16 cellular contexts compared by ENCODE assay signal in the genomic region with DNA sequence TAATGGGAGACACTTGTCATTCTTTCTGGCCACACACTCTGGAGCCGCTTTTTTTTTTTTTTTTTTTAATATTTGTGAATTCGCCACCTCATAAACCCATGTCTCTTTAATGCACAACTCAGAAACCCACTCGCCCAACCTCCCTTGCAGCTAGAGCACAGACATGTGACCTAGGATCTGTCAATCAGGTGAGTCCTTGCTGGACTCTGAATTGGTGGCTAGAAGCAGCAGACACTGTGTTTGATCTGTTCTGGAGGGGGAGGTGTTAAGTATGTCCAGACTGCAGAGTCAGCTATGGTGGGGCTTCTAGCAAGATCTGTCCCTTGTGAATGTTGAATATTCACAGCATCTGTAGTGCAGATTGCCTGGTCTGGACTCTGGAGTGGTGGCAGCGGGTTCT.
A peak's percentile ranks its signal among the peaks of the same experiment; 100 is the strongest.
DNase-seq lines count a peak whose midpoint lies in the region; ATAC-seq lines count a peak whose summit lies in the region.
"Had no signal": no experiment of that assay in that cellular context is flagged by ENCODE, and none has a peak within 500 bp of the region (broad histone marks: within the 10 kb centered on the region; RNA-seq: fewer than 3 reads in every experiment).

No MANE protein-coding gene starts in this region.

- CTCF ChIA-PET in activated CD8-positive, alpha-beta memory T cell treated with anti-CD3 and anti-CD28 coated beads, Interleukin-2, amount 10 ng/mL, durations not matched to agents 7 days and 5 days (lab: Charles Lee) = interaction anchor here (1.3 kb wide), 1 partner anchor 63 kb away, joined by 3 read pairs; no protein-coding TSS in a partner anchor

- peak overlapping the region; percentile 57 for H3K27ac Mint-ChIP-seq in activated CD8-positive, alpha-beta memory T cell treated with anti-CD3 and anti-CD28 coated beads, Interleukin-2, amount 10 ng/mL, durations not matched to agents 7 days and 5 days
- H3K27ac Mint-ChIP-seq in activated T-helper 17 cell treated with anti-CD3 and anti-CD28 coated beads, Interleukin-2, amount 50 U/mL, for 72 hours = peak overlapping the region; percentile 3
- H3K27ac Mint-ChIP-seq in naive thymus-derived CD8-positive, alpha-beta T cell = peak overlapping the region; percentile 77 to 97 (median 93)

- no peak for DNase-seq in activated CD8-positive, alpha-beta memory T cell treated with anti-CD3 and anti-CD28 coated beads, Interleukin-2, amount 10 ng/mL, durations not matched to agents 7 days and 5 days
- DNase-seq in activated CD8-positive, alpha-beta memory T cell treated with anti-CD3 and anti-CD28 coated beads, Interleukin-2, amount 50 U/mL, for 48 hours = no peak
- DNase-seq in NCI-H1092 (lab: John Stamatoyannopoulos, UW) = peak; percentile 24
- DNase-seq in naive thymus-derived CD8-positive, alpha-beta T cell = no peak
- DNase-seq in activated CD4-positive, alpha-beta T cell treated with anti-CD3 and anti-CD28 coated beads for 48 hours = no peak
- DNase-seq: activated gamma-delta T cell treated with Interleukin-2 at 50 U/mL for 16 hours; GM23248; heart left ventricle; NCI-H2081 treated with DMSO at 0.1 percent for 48 hours; NCI-H524 treated with DMSO at 0.1 percent for 48 hours; nucleus accumbens; SIG-M5; stimulated activated CD4-positive, alpha-beta T cell treated with anti-CD3 and anti-CD28 coated beads, Interleukin-12 subunit alpha, Interleukin-12 subunit beta, amount 100 ng/mL, for 4 hours had no signal

- H3K27me3 Mint-ChIP-seq in activated CD8-positive, alpha-beta memory T cell treated with anti-CD3 and anti-CD28 coated beads, Interleukin-2, amount 10 ng/mL, durations not matched to agents 7 days and 5 days = no peaks in the 10 kb centered on the region
- H3K27me3 Mint-ChIP-seq in activated T-helper 17 cell treated with anti-CD3 and anti-CD28 coated beads, Interleukin-2, amount 50 U/mL, for 72 hours = no peaks in the 10 kb centered on the region
- H3K27me3 Mint-ChIP-seq in naive thymus-derived CD8-positive, alpha-beta T cell = no peaks in the 10 kb centered on the region

- peaks cover 12% of the 10 kb centered on the region for H3K36me3 Mint-ChIP-seq in activated CD8-positive, alpha-beta memory T cell treated with anti-CD3 and anti-CD28 coated beads, Interleukin-2, amount 10 ng/mL, durations not matched to agents 7 days and 5 days
- peaks cover 6% of the 10 kb centered on the region for H3K36me3 Mint-ChIP-seq in activated T-helper 17 cell treated with anti-CD3 and anti-CD28 coated beads, Interleukin-2, amount 50 U/mL, for 72 hours (ENCODE audit: low read depth)
- no peaks in the 10 kb centered on the region for H3K36me3 Mint-ChIP-seq in naive thymus-derived CD8-positive, alpha-beta T cell

- no peaks in the 10 kb centered on the region for H3K9me3 Mint-ChIP-seq in activated CD8-positive, alpha-beta memory T cell treated with anti-CD3 and anti-CD28 coated beads, Interleukin-2, amount 10 ng/mL, durations not matched to agents 7 days and 5 days (ENCODE audit: low read depth)
- no peaks in the 10 kb centered on the region for H3K9me3 Mint-ChIP-seq in activated T-helper 17 cell treated with anti-CD3 and anti-CD28 coated beads, Interleukin-2, amount 50 U/mL, for 72 hours
- H3K9me3 Mint-ChIP-seq in naive thymus-derived CD8-positive, alpha-beta T cell = no peaks in the 10 kb centered on the region

- no peak overlapping the region for H3K4me3 Mint-ChIP-seq in activated CD8-positive, alpha-beta memory T cell treated with anti-CD3 and anti-CD28 coated beads, Interleukin-2, amount 10 ng/mL, durations not matched to agents 7 days and 5 days
- H3K4me3 Mint-ChIP-seq in activated T-helper 17 cell treated with anti-CD3 and anti-CD28 coated beads, Interleukin-2, amount 50 U/mL, for 72 hours = peak overlapping the region; percentile 31
- peak overlapping the region in 8 of 10 donors; percentile 31 to 72 (median 58) for H3K4me3 Mint-ChIP-seq in naive thymus-derived CD8-positive, alpha-beta T cell

- peaks cover 60% of the 10 kb centered on the region for H3K4me1 Mint-ChIP-seq in activated CD8-positive, alpha-beta memory T cell treated with anti-CD3 and anti-CD28 coated beads, Interleukin-2, amount 10 ng/mL, durations not matched to agents 7 days and 5 days
- peaks cover 66% of the 10 kb centered on the region for H3K4me1 Mint-ChIP-seq in activated T-helper 17 cell treated with anti-CD3 and anti-CD28 coated beads, Interleukin-2, amount 50 U/mL, for 72 hours
- peaks cover 61 to 96% (median 93%) of the 10 kb centered on the region in 4 donors for H3K4me1 Mint-ChIP-seq in naive thymus-derived CD8-positive, alpha-beta T cell

- ATAC-seq in activated CD8-positive, alpha-beta memory T cell treated with anti-CD3 and anti-CD28 coated beads, Interleukin-2, amount 10 ng/mL, durations not matched to agents 7 days and 5 days = no peak
- no peak for ATAC-seq in activated T-helper 17 cell treated with anti-CD3 and anti-CD28 coated beads, Interleukin-2, amount 50 U/mL, for 72 hours (replicated peaks)
- no peak for ATAC-seq in naive thymus-derived CD8-positive, alpha-beta T cell
- ATAC-seq in GM21381 (IDR thresholded peaks at IDR 0.05; ENCODE audit: unreplicated experiment) (no peak), GM19395 (IDR thresholded peaks at IDR 0.05; ENCODE audit: unreplicated experiment) (no peak)
- ATAC-seq: heart left ventricle had no signal

- POLR2A ChIA-PET in naive thymus-derived CD8-positive, alpha-beta T cell (lab: Charles Lee) = interaction anchor here (0.6 to 1.9 kb wide), 4 partner anchors 9 to 99 kb away, joined by 3 to 6 read pairs (median 5); no protein-coding TSS in a partner anchor

Comparison
In these comparisons a context has a peak if more than half of its experiments do, and no peak if none do; other contexts are left out.
1. H3K27ac Mint-ChIP-seq: peak in every context shown above with its lines; median percentile 93 in naive thymus-derived CD8-positive, alpha-beta T cell; 57 in activated CD8-positive, alpha-beta memory T cell treated with anti-CD3 and anti-CD28 coated beads, Interleukin-2, amount 10 ng/mL, durations not matched to agents 7 days and 5 days; 3 in activated T-helper 17 cell treated with anti-CD3 and anti-CD28 coated beads, Interleukin-2, amount 50 U/mL, for 72 hours.